ENCODE assay signal across 7 cellular contexts in genomic region chr2:52070665-52071064, GRCh38.
"Had no signal": no experiment of that assay in that cellular context is flagged by ENCODE, and none has a peak within 500 bp of the region (broad histone marks: within the 10 kb centered on the region; RNA-seq: fewer than 3 reads in every experiment).

No MANE protein-coding gene starts in this region.

- H3K4me3 ChIP-seq: GM12878 had no signal

- ATAC-seq: GM12878 had no signal

- DNase-seq: GDM1, GF-D8 had no signal

- FAIRE-seq: GM12878, GM12891, GM12892, GM18507, GM19239 had no signal
